In the genomic region with DNA sequence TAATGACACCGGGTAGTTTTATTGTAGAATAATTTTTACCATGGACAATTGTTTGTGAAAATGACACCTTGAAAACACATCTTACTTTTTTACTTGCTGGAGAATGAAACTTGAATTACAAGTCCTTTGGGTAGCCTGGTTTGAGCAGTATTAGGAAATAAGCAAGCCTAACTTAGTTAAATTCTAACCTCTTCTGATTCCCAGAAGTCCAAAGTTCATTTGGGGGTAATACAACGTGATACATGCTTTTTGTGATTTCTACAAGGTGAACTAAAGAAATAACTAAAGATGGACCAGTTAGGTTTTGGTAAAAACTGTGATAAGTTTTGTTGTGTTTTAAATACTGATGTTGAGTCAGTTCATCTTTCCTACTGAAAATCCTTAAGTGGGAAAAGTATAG, we compare ENCODE assay signal across 9 cellular contexts.
A peak's percentile ranks its signal among the peaks of the same experiment; 100 is the strongest.
DNase-seq lines count a peak whose midpoint lies in the region; ATAC-seq and TF ChIP-seq lines count a peak whose summit lies in the region.
"Had no signal": no experiment of that assay in that cellular context is flagged by ENCODE, and none has a peak within 500 bp of the region (broad histone marks: within the 10 kb centered on the region; RNA-seq: fewer than 3 reads in every experiment).

No MANE protein-coding gene starts in this region.

- H3K27me3 ChIP-seq in MG63, result no peaks in the 10 kb centered on the region

- H3K4me1 Mint-ChIP-seq in natural killer cell, result peaks cover 13% of the 10 kb centered on the region in 2 donors

- intact Hi-C loops in natural killer cell (cut with micrococcal nuclease), result loop anchor here (10.0 kb wide), 1 partner anchor 91 kb away; no protein-coding TSS in a partner anchor

- H3K27ac ChIP-seq in 22Rv1 (peak overlapping the region; percentile 67), coronary artery (peak overlapping the region; percentile 87 to 89)

- H3K36me3 ChIP-seq in MG63, result peaks cover 31% of the 10 kb centered on the region

- H3K27ac Mint-ChIP-seq in natural killer cell, result no peak overlapping the region

- TF ChIP-seq CTCF in 22Rv1 (IDR thresholded peaks at IDR 0.05) (no peak), coronary artery (IDR thresholded peaks at IDR 0.05) (no peak), natural killer cell (IDR thresholded peaks at IDR 0.05) (no peak)

- ATAC-seq in natural killer cell (no peak), GM21381 (IDR thresholded peaks at IDR 0.05; ENCODE audit: unreplicated experiment) (no peak)

- peak overlapping the region; percentile 38 for H3K4me3 ChIP-seq in MG63
- peak overlapping the region; percentile 71 for H3K4me3 ChIP-seq in coronary artery

- peak overlapping the region; percentile 96 for H3K4me3 Mint-ChIP-seq in natural killer cell

- no peaks in the 10 kb centered on the region for H3K9me3 Mint-ChIP-seq in natural killer cell

- peaks cover 31 to 32% of the 10 kb centered on the region in 2 donors for H3K27me3 Mint-ChIP-seq in natural killer cell (ENCODE audit: low read depth in 2 of 2)

- H3K9me3 ChIP-seq in MG63, result no peaks in the 10 kb centered on the region

- DNase-seq in MG63 (no peak), coronary artery (ENCODE audit: low spot score) (no peak), natural killer cell (no peak), DMS79 treated with DMSO at 0.1 percent for 48 hours (lab: John Stamatoyannopoulos, UW) (no peak), mucosa of gallbladder (ENCODE audit: low spot score) (no peak)
- DNase-seq in stimulated activated CD4-positive, alpha-beta T cell treated with anti-CD3 and anti-CD28 coated beads, Interleukin-2, amount 100 ng/mL, for 48 hours, result no peak
- DNase-seq: NCI-H69 had no signal

- no peaks in the 10 kb centered on the region for H3K36me3 Mint-ChIP-seq in natural killer cell
